ENCODE assay signal across 11 cellular contexts in the genomic region with DNA sequence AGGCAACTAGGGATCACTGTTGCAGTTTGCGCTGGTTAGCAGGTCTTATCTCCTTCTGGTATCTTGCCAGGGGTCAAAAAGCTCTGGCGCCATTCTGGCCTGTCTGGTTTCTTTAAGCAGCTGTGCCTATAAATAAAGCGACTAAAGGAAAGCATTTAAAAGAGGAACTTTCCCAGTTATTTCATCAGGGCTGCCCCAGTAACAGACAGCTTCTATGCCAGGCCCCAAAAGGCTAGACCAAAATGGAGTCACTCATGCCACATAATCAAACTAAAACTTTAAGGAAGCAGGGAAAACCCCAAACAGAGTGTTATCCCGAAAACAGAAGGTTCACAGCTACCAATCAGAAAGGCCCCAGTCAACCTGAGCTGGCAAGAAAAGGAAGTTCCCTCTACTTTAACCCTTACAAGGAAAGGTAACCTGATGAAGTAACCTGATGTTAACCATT. TPM values are rescaled to one million over a fixed set of nuclear protein-coding genes. Genes with fewer than 3 reads are reported as not detected.
DNase-seq lines count a peak whose midpoint lies in the region; ATAC-seq and TF ChIP-seq lines count a peak whose summit lies in the region.
"Had no signal": no experiment of that assay in that cellular context is flagged by ENCODE, and none has a peak within 500 bp of the region (broad histone marks: within the 10 kb centered on the region; RNA-seq: fewer than 3 reads in every experiment).

No MANE protein-coding gene starts in this region.

- TF ChIP-seq CTCF in activated B cell treated with CpG ODN at 0.5 μM for 24 hours (IDR thresholded peaks at IDR 0.05) (no peak), right lobe of liver (IDR thresholded peaks at IDR 0.05) (no peak), vagina (IDR thresholded peaks at IDR 0.05) (no peak), prostate gland (IDR thresholded peaks at IDR 0.05) (no peak)

- no peaks in the 10 kb centered on the region for H3K36me3 Mint-ChIP-seq in activated naive CD4-positive, alpha-beta T cell treated with anti-CD3 and anti-CD28 coated beads for 36 hours (ENCODE audit: low read depth)
- no peaks in the 10 kb centered on the region for H3K36me3 Mint-ChIP-seq in activated B cell treated with CpG ODN at 0.5 μM for 24 hours (ENCODE audit: low read depth)

- CTCF ChIA-PET in activated naive CD4-positive, alpha-beta T cell treated with anti-CD3 and anti-CD28 coated beads for 36 hours (lab: Charles Lee): interaction anchor here (1.0 to 1.8 kb wide), 2 partner anchors 23 to 30 kb away, joined by 4 to 6 read pairs; no protein-coding TSS in a partner anchor
- CTCF ChIA-PET in activated B cell treated with CpG ODN at 0.5 μM for 24 hours (lab: Charles Lee): no interaction called here

- H3K27ac ChIP-seq in right lobe of liver (no peak overlapping the region), vagina (peak overlapping the region; percentile 10), prostate gland (peak overlapping the region in 1 of 2 donors; percentile 15)

- ATAC-seq in activated B cell treated with CpG ODN at 0.5 μM for 24 hours (ENCODE audit: low read depth) (no peak), right lobe of liver (peak in 3 of 4 donors; percentile 25 to 49 (median 31))

- 66% methylated on average over 4 of the region's 4 CpGs for WGBS in right lobe of liver (ENCODE audit: insufficient coverage, low coverage, low lambda C conversion rate, missing lambda C conversion rate)
- 40% methylated on average over 4 of the region's 4 CpGs for WGBS in prostate gland

- H3K4me3 ChIP-seq in right lobe of liver: no peak overlapping the region
- H3K4me3 ChIP-seq in vagina: no peak overlapping the region
- H3K4me3 ChIP-seq in prostate gland: no peak overlapping the region
- H3K4me3 ChIP-seq: MG63 had no signal

- no peaks in the 10 kb centered on the region for H3K36me3 ChIP-seq in right lobe of liver
- no peaks in the 10 kb centered on the region for H3K36me3 ChIP-seq in vagina
- H3K36me3 ChIP-seq in prostate gland: no peaks in the 10 kb centered on the region
- H3K36me3 ChIP-seq: MG63 had no signal

- H3K27me3 ChIP-seq in right lobe of liver (no peaks in the 10 kb centered on the region), vagina (no peaks in the 10 kb centered on the region), prostate gland (replicated peaks; ENCODE audit: insufficient read depth) (no peaks in the 10 kb centered on the region)
- H3K27me3 ChIP-seq: MG63 had no signal

- H3K27me3 Mint-ChIP-seq in activated naive CD4-positive, alpha-beta T cell treated with anti-CD3 and anti-CD28 coated beads for 36 hours (ENCODE audit: low read depth): no peaks in the 10 kb centered on the region
- H3K27me3 Mint-ChIP-seq in activated B cell treated with CpG ODN at 0.5 μM for 24 hours: no peaks in the 10 kb centered on the region

- H3K4me3 Mint-ChIP-seq in activated naive CD4-positive, alpha-beta T cell treated with anti-CD3 and anti-CD28 coated beads for 36 hours: no peak overlapping the region
- H3K4me3 Mint-ChIP-seq in activated B cell treated with CpG ODN at 0.5 μM for 24 hours: no peak overlapping the region
- H3K4me3 Mint-ChIP-seq: nephron progenitor cell had no signal

- intact Hi-C loops in activated naive CD4-positive, alpha-beta T cell treated with anti-CD3 and anti-CD28 coated beads for 36 hours (cut with micrococcal nuclease): no loop called here
- intact Hi-C loops in activated B cell treated with CpG ODN at 0.5 μM for 24 hours (cut with micrococcal nuclease) (no loop called here), right lobe of liver (cut with DNase I) (no loop called here), vagina (cut with DNase I) (no loop called here), prostate gland (cut with DNase I) (no loop called here)

- H3K4me1 ChIP-seq in right lobe of liver: peaks cover 0 to 10% (median under 1%) of the 10 kb centered on the region in 4 donors
- H3K4me1 ChIP-seq in vagina: peaks cover 21% of the 10 kb centered on the region
- no peaks in the 10 kb centered on the region for H3K4me1 ChIP-seq in prostate gland (replicated peaks)

- no peaks in the 10 kb centered on the region for H3K9me3 Mint-ChIP-seq in activated naive CD4-positive, alpha-beta T cell treated with anti-CD3 and anti-CD28 coated beads for 36 hours
- no peaks in the 10 kb centered on the region for H3K9me3 Mint-ChIP-seq in activated B cell treated with CpG ODN at 0.5 μM for 24 hours
- H3K9me3 Mint-ChIP-seq: nephron progenitor cell had no signal

- POLR2A ChIA-PET in activated B cell treated with CpG ODN at 0.5 μM for 24 hours (lab: Charles Lee): interaction anchor here (1.7 to 2.9 kb wide), 2 partner anchors 41 to 92 kb away, joined by 7 to 14 read pairs; a partner anchor contains a TSS

- H3K9me3 ChIP-seq in right lobe of liver: no peaks in the 10 kb centered on the region
- no peaks in the 10 kb centered on the region for H3K9me3 ChIP-seq in vagina
- no peaks in the 10 kb centered on the region for H3K9me3 ChIP-seq in prostate gland
- H3K9me3 ChIP-seq: MG63 had no signal

- H3K27ac Mint-ChIP-seq in activated naive CD4-positive, alpha-beta T cell treated with anti-CD3 and anti-CD28 coated beads for 36 hours: no peak overlapping the region
- H3K27ac Mint-ChIP-seq in activated B cell treated with CpG ODN at 0.5 μM for 24 hours: peak overlapping the region; percentile 35
- H3K27ac Mint-ChIP-seq: nephron progenitor cell had no signal

- DNase-seq in activated naive CD4-positive, alpha-beta T cell treated with anti-CD3 and anti-CD28 coated beads for 36 hours: peak; percentile 48
- no peak for DNase-seq in activated naive CD4-positive, alpha-beta T cell treated with anti-CD3 and anti-CD28 coated beads, Interleukin-2, amount 50 U/mL, for 16 hours
- no peak for DNase-seq in activated B cell treated with CpG ODN at 0.5 μM for 24 hours
- no peak for DNase-seq in right lobe of liver
- no peak for DNase-seq in vagina (ENCODE audit: extremely low spot score in 2 of 2)
- no peak for DNase-seq in activated CD8-positive, alpha-beta memory T cell treated with anti-CD3 and anti-CD28 coated beads, Interleukin-2, amount 50 U/mL, for 48 hours
- no peak for DNase-seq in prostate gland (ENCODE audit: low spot score)
- no peak for DNase-seq in retina
- DNase-seq: nephron progenitor cell; stimulated activated CD4-positive, alpha-beta T cell treated with anti-CD3 and anti-CD28 coated beads, Interleukin-2, amount 100 ng/mL, for 48 hours had no signal

- peaks cover 26% of the 10 kb centered on the region for H3K4me1 Mint-ChIP-seq in activated naive CD4-positive, alpha-beta T cell treated with anti-CD3 and anti-CD28 coated beads for 36 hours (ENCODE audit: low read depth)
- H3K4me1 Mint-ChIP-seq in activated B cell treated with CpG ODN at 0.5 μM for 24 hours: peaks cover 13% of the 10 kb centered on the region

- TF ChIP-seq POLR2A in right lobe of liver (IDR thresholded peaks at IDR 0.05) (no peak), vagina (IDR thresholded peaks at IDR 0.05) (no peak), prostate gland (IDR thresholded peaks at IDR 0.05) (no peak)

RNA-seq across cellular contexts. Expression of a gene that starts 41.2 kb away (rescaled TPM):
- 100 to 1,000 TPM; 312 to 340 TPM for total RNA-seq in activated naive CD4-positive, alpha-beta T cell treated with anti-CD3 and anti-CD28 coated beads for 36 hours
- total RNA-seq in activated B cell treated with CpG ODN at 0.5 μM for 24 hours (254 and 275 TPM in 2 replicates), right lobe of liver (10 to 100 TPM; 22.4 to 70.4 (median 54.8) TPM), vagina (77.8 TPM), prostate gland (10 to 100 TPM; 56.5 to 57.0 TPM)
